17 cellular contexts compared by ENCODE assay signal in the genomic region with DNA sequence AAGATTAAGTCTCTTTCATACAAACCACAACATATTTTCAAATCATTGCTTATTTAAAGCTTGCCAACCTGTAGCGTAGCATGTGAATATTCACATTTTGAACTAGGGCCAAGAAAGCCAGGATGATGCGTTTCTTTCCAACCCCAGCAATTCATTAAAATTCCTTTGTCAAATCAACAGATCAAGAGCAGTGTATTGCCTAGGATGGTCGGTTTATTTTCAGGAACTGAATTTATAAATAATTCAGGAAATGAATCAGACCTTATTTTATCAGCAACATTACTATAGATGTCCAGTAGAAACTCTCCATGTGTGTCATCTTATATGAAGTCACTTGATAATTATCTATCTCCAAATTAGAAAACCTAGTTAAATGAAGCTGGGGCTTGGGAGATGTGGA. TPM values are rescaled to one million over a fixed set of nuclear protein-coding genes. Genes with fewer than 3 reads are reported as not detected.
DNase-seq lines count a peak whose midpoint lies in the region; ATAC-seq and TF ChIP-seq lines count a peak whose summit lies in the region.
"Had no signal": no experiment of that assay in that cellular context is flagged by ENCODE, and none has a peak within 500 bp of the region (broad histone marks: within the 10 kb centered on the region; RNA-seq: fewer than 3 reads in every experiment).

No MANE protein-coding gene starts in this region.

- no peak overlapping the region for H3K27ac ChIP-seq in spleen
- H3K27ac ChIP-seq: suprapubic skin had no signal

- ATAC-seq in HG03280 (IDR thresholded peaks at IDR 0.05; ENCODE audit: unreplicated experiment) (no peak), GM21737 (IDR thresholded peaks at IDR 0.05; ENCODE audit: unreplicated experiment) (no peak)
- ATAC-seq: Panc1 had no signal

- TF ChIP-seq POLR2A in spleen (IDR thresholded peaks at IDR 0.05) = no peak

- intact Hi-C loops in spleen (cut with DNase I; ENCODE audit: low total_unique reads) = no loop called here

- no peak for TF ChIP-seq CTCF in AG04449 (IDR thresholded peaks at IDR 0.05; ENCODE audit: insufficient read depth, low read length, missing control alignments)
- TF ChIP-seq CTCF in spleen (IDR thresholded peaks at IDR 0.05 in 8 of 11, conservative IDR thresholded peaks at IDR 0.05 in 3 of 11) = no peak

- CTCF ChIA-PET in AG04449 (lab: Yijun Ruan, JAX) = interaction anchor here (1.1 kb wide), 1 partner anchor 460 kb away, joined by 3 read pairs; no protein-coding TSS in a partner anchor

- H3K36me3 ChIP-seq in adipocyte (ENCODE audit: control insufficient read depth, insufficient read depth, low read length, severe bottlenecking) (no peaks in the 10 kb centered on the region), spleen (no peaks in the 10 kb centered on the region)
- H3K36me3 ChIP-seq: suprapubic skin had no signal

- peak; percentile 68 for DNase-seq in AG04449 (ENCODE audit: low read depth, low spot score)
- DNase-seq in GM04503 (ENCODE audit: low read depth) = peak; percentile 45
- peak; percentile 54 for DNase-seq in adipocyte (ENCODE audit: low read depth)
- DNase-seq in fibroblast of the conjunctiva (ENCODE audit: low read depth) = peak; percentile 9
- no peak for DNase-seq in spleen
- no peak for DNase-seq in stimulated activated CD4-positive, alpha-beta T cell treated with anti-CD3 and anti-CD28 coated beads, Interleukin-15, amount 100 ng/mL, for 24 hours
- DNase-seq: activated CD4-positive, alpha-beta T cell treated with anti-CD3 and anti-CD28 coated beads for 48 hours; activated T-cell treated with anti-CD3 and anti-CD28 coated beads, Interleukin-2, amount 50 U/mL, for 24 hours; CD4-positive, CD25-positive, alpha-beta regulatory T cell; effector memory CD4-positive, alpha-beta T cell; kidney; NCI-H146; T-helper 1 cell had no signal

- H3K4me1 ChIP-seq in adipocyte (ENCODE audit: control insufficient read depth, insufficient read depth, low read length) = peaks cover 23% of the 10 kb centered on the region
- H3K4me1 ChIP-seq in spleen = peaks cover 0 to 21% (median 6%) of the 10 kb centered on the region in 6 donors

- 42 to 53% (median 49%) methylated on average over 3 of the region's 3 CpGs for WGBS in spleen, 5 donors

- no peak overlapping the region for H3K4me3 ChIP-seq in AG04449 (ENCODE audit: low read depth, low read length)
- H3K4me3 ChIP-seq in adipocyte (ENCODE audit: low read length) = no peak overlapping the region
- no peak overlapping the region for H3K4me3 ChIP-seq in spleen
- H3K4me3 ChIP-seq: suprapubic skin had no signal

- H3K27me3 ChIP-seq in adipocyte (replicated peaks; ENCODE audit: control insufficient read depth, insufficient read depth, low read length) (no peaks in the 10 kb centered on the region), spleen (replicated peaks in 1 of 7) (no peaks in the 10 kb centered on the region)
- H3K27me3 ChIP-seq: suprapubic skin had no signal

- POLR2A ChIA-PET in AG04449 (lab: Yijun Ruan, JAX) = no interaction called here

- H3K9me3 ChIP-seq in adipocyte (ENCODE audit: control insufficient read depth, low read length) (no peaks in the 10 kb centered on the region), spleen (peaks cover 0 to 7% (median 0%) of the 10 kb centered on the region in 8 donors)
- H3K9me3 ChIP-seq: suprapubic skin had no signal

- H3K9ac ChIP-seq in adipocyte (ENCODE audit: low read length) = no peak overlapping the region

RNA-seq across cellular contexts. Expression of a gene that starts 13.2 kb away (rescaled TPM):
- 10 to 100 TPM; 16.3 to 37.3 (median 24.1) TPM for total RNA-seq in spleen
- polyA plus RNA-seq in spleen = 10 to 100 TPM in 2 of 3 donors, 1 to 10 TPM in 1; 9.4 to 13.9 (median 11.6) TPM

RNA-seq across cellular contexts. Expression of a gene that starts 48.7 kb away (rescaled TPM):
- 10 to 100 TPM; 15.5 to 41.9 (median 21.1) TPM for total RNA-seq in spleen
- 1 to 10 TPM; 4.7 to 8.6 (median 7.4) TPM for polyA plus RNA-seq in spleen

Comparison
In these comparisons a context has a peak if more than half of its experiments do, and no peak if none do; other contexts are left out.
1. DNase-seq: peak in AG04449 (single experiment), GM04503 (single experiment), adipocyte (single experiment) and fibroblast of the conjunctiva (single experiment); none in spleen (single experiment) and stimulated activated CD4-positive, alpha-beta T cell treated with anti-CD3 and anti-CD28 coated beads, Interleukin-15, amount 100 ng/mL, for 24 hours (single experiment).